Comparison of ENCODE assay signal across 27 cellular contexts in genomic region chr1:153662269-153662668, GRCh38. TPM values are rescaled to one million over a fixed set of nuclear protein-coding genes. Genes with fewer than 3 reads are reported as not detected.
DNase-seq lines count a peak whose midpoint lies in the region; ATAC-seq and TF ChIP-seq lines count a peak whose summit lies in the region.
"Had no signal": no experiment of that assay in that cellular context is flagged by ENCODE, and none has a peak within 500 bp of the region (broad histone marks: within the 10 kb centered on the region; RNA-seq: fewer than 3 reads in every experiment).

No MANE protein-coding gene starts in this region.

- no peak for ATAC-seq in activated CD8-positive, alpha-beta memory T cell treated with anti-CD3 and anti-CD28 coated beads, Interleukin-2, amount 10 ng/mL, durations not matched to agents 7 days and 5 days
- no peak for ATAC-seq in HCT116
- ATAC-seq in psoas muscle = no peak
- no peak for ATAC-seq in sciatic nerve
- ATAC-seq in HG03025 (IDR thresholded peaks at IDR 0.05; ENCODE audit: low FRiP score, unreplicated experiment) = no peak
- ATAC-seq: A549, left ventricle myocardium superior, WTC11 had no signal

- H2AFZ ChIP-seq in HCT116 (ENCODE audit: low read depth, low read length, poor library complexity, severe bottlenecking) = no peak overlapping the region
- H2AFZ ChIP-seq: hepatocyte had no signal

- peaks cover 10 to 22% of the 10 kb centered on the region in 2 experiments; a peak in 3 of 4 replicates for H3K4me1 ChIP-seq in HCT116 (ENCODE audit: control insufficient read depth in 1 of 2, insufficient read depth in 2 of 2, low read length in 2 of 2)
- peaks cover 9% of the 10 kb centered on the region for H3K4me1 ChIP-seq in psoas muscle

- no peak for TF ChIP-seq POLR2A in HCT116 (IDR thresholded peaks at IDR 0.05; ENCODE audit: borderline replicate concordance, extremely low read depth, insufficient read depth, insufficient read length)

- POLR2A ChIA-PET in HCT116 (lab: Charles Lee) = interaction anchor here (0.9 to 3.0 kb wide), 2 partner anchors 9 to 28 kb away, joined by 3 to 8 read pairs; partner anchors contain the start of gene CHTOP

- CTCF ChIA-PET in activated CD8-positive, alpha-beta memory T cell treated with anti-CD3 and anti-CD28 coated beads, Interleukin-2, amount 10 ng/mL, durations not matched to agents 7 days and 5 days (lab: Charles Lee) = no interaction called here
- CTCF ChIA-PET in HCT116 (lab: Charles Lee) = no interaction called here

- H3K9me3 Mint-ChIP-seq in activated CD8-positive, alpha-beta memory T cell treated with anti-CD3 and anti-CD28 coated beads, Interleukin-2, amount 10 ng/mL, durations not matched to agents 7 days and 5 days (ENCODE audit: low read depth) = no peaks in the 10 kb centered on the region
- no peaks in the 10 kb centered on the region for H3K9me3 Mint-ChIP-seq in brain
- H3K9me3 Mint-ChIP-seq: activated T-helper 1 cell treated with anti-CD3 and anti-CD28 coated beads, Interleukin-12 subunit alpha, Interleukin-12 subunit beta, Interleukin-2, Interleukin-4 antibody, amounts not matched to agents 30 ng/mL and 10 ng/mL and 1 ng/mL, durations not matched to agents 14 hours and 24 hours and 36 hours; WTC11 had no signal

- TF ChIP-seq CTCF in HCT116 (IDR thresholded peaks at IDR 0.05 in 2 of 3, conservative IDR thresholded peaks at IDR 0.05 in 1 of 3; ENCODE audit: borderline replicate concordance in 1 of 3, insufficient read depth in 1 of 3, low read depth in 2 of 3, low read length in 2 of 3) = no peak
- no peak for TF ChIP-seq CTCF in brain (conservative IDR thresholded peaks at IDR 0.05)
- TF ChIP-seq CTCF in psoas muscle (IDR thresholded peaks at IDR 0.05) = no peak

- no peaks in the 10 kb centered on the region for H3K27me3 Mint-ChIP-seq in activated CD8-positive, alpha-beta memory T cell treated with anti-CD3 and anti-CD28 coated beads, Interleukin-2, amount 10 ng/mL, durations not matched to agents 7 days and 5 days
- peaks cover 5% of the 10 kb centered on the region for H3K27me3 Mint-ChIP-seq in brain

- intact Hi-C loops in HCT116 (cut with micrococcal nuclease) = no loop called here
- intact Hi-C loops in psoas muscle (cut with DNase I) = no loop called here
- intact Hi-C loops in sciatic nerve (cut with DNase I) = no loop called here

- H3K27ac ChIP-seq in HCT116 (ENCODE audit: low read depth, low read length) (no peak overlapping the region), psoas muscle (peak overlapping the region; percentile 17)
- H3K27ac ChIP-seq: A549, cardiac muscle cell, hepatocyte, Peyer's patch had no signal

- no peaks in the 10 kb centered on the region for H3K9me3 ChIP-seq in HCT116 (ENCODE audit: control insufficient read depth in 1 of 2, insufficient read depth in 1 of 2, low read depth in 1 of 2, low read length in 2 of 2)
- no peaks in the 10 kb centered on the region for H3K9me3 ChIP-seq in psoas muscle
- H3K9me3 ChIP-seq: A549; adrenal gland; BLaER1 treated with 17β-estradiol and CSF1 and Interleukin-3, amounts not matched to agents 10 nM and 100 nM; Peyer's patch had no signal

- BruUV-seq in HCT116 (replicated peaks; lab: Mats Ljungman, UMichigan) = TSS peak; percentile 31

- 33 to 56% (median 46%) methylated on average over 2 of the region's 2 CpGs for WGBS in psoas muscle, 3 donors

- H3K27ac Mint-ChIP-seq in activated CD8-positive, alpha-beta memory T cell treated with anti-CD3 and anti-CD28 coated beads, Interleukin-2, amount 10 ng/mL, durations not matched to agents 7 days and 5 days = peak overlapping the region; percentile 58
- H3K27ac Mint-ChIP-seq in brain = peak overlapping the region in 3 of 5 experiments; percentile 25 to 62 (median 28)
- H3K27ac Mint-ChIP-seq: activated T-helper 1 cell treated with anti-CD3 and anti-CD28 coated beads, Interleukin-12 subunit alpha, Interleukin-12 subunit beta, Interleukin-2, Interleukin-4 antibody, amounts not matched to agents 30 ng/mL and 10 ng/mL and 1 ng/mL, durations not matched to agents 14 hours and 24 hours and 36 hours had no signal

- RAD21 ChIA-PET in HCT116 (lab: Charles Lee; ENCODE audit: low non-redundant PET in 1 of 2, low total read pairs in 2 of 2, uncharacterized antibody in 2 of 2, unreplicated experiment in 2 of 2) = no interaction called here

- no peak for TF ChIP-seq RAD21 in HCT116 (IDR thresholded peaks at IDR 0.05; ENCODE audit: low read depth)

- peaks cover 48% of the 10 kb centered on the region for H3K36me3 Mint-ChIP-seq in activated CD8-positive, alpha-beta memory T cell treated with anti-CD3 and anti-CD28 coated beads, Interleukin-2, amount 10 ng/mL, durations not matched to agents 7 days and 5 days
- H3K36me3 Mint-ChIP-seq in brain = peaks cover 28% of the 10 kb centered on the region

- H3K4me2 ChIP-seq in HCT116 (ENCODE audit: low read length) = no peak overlapping the region
- H3K4me2 ChIP-seq: A549; BLaER1 treated with 17β-estradiol and CSF1 and Interleukin-3, amounts not matched to agents 10 nM and 100 nM; hepatocyte had no signal

- H3K4me1 Mint-ChIP-seq in activated CD8-positive, alpha-beta memory T cell treated with anti-CD3 and anti-CD28 coated beads, Interleukin-2, amount 10 ng/mL, durations not matched to agents 7 days and 5 days = peaks cover 16% of the 10 kb centered on the region
- H3K4me1 Mint-ChIP-seq in brain = peaks cover 26% of the 10 kb centered on the region

- no peaks in the 10 kb centered on the region; the same call in 1 of the 2 replicates for H4K20me1 ChIP-seq in HCT116 (ENCODE audit: insufficient read depth)

- DNase-seq in activated CD8-positive, alpha-beta memory T cell treated with anti-CD3 and anti-CD28 coated beads, Interleukin-2, amount 10 ng/mL, durations not matched to agents 7 days and 5 days = no peak
- DNase-seq in activated CD8-positive, alpha-beta memory T cell treated with anti-CD3 and anti-CD28 coated beads for 24 hours = no peak
- DNase-seq in HCT116 (ENCODE audit: low read depth, low spot score) = no peak
- no peak for DNase-seq in psoas muscle
- no peak for DNase-seq in sciatic nerve (ENCODE audit: low spot score)
- DNase-seq in cortex of kidney (lab: John Stamatoyannopoulos, UW) = no peak
- DNase-seq: adrenal gland; erythroblast; foreskin melanocyte; KBM-7; left ventricle myocardium superior; MV-4-11; NCI-H187; NCI-H226; retina; stimulated activated CD4-positive, alpha-beta T cell treated with anti-CD3 and anti-CD28 coated beads, Interleukin-12 subunit alpha, Interleukin-12 subunit beta, amount 100 ng/mL, for 4 hours had no signal

- H3K79me2 ChIP-seq in HCT116 (ENCODE audit: insufficient read depth, low read length) = peaks cover 43% of the 10 kb centered on the region

- no peaks in the 10 kb centered on the region for H3K9me2 ChIP-seq in HCT116 (ENCODE audit: insufficient read depth)

- H3K9ac ChIP-seq in HCT116 (ENCODE audit: low read length) = no peak overlapping the region

- H3K4me3 Mint-ChIP-seq in activated CD8-positive, alpha-beta memory T cell treated with anti-CD3 and anti-CD28 coated beads, Interleukin-2, amount 10 ng/mL, durations not matched to agents 7 days and 5 days = no peak overlapping the region
- peak overlapping the region in 1 of 5 experiments; percentile 52 for H3K4me3 Mint-ChIP-seq in brain
- H3K4me3 Mint-ChIP-seq: activated T-helper 1 cell treated with anti-CD3 and anti-CD28 coated beads, Interleukin-12 subunit alpha, Interleukin-12 subunit beta, Interleukin-2, Interleukin-4 antibody, amounts not matched to agents 30 ng/mL and 10 ng/mL and 1 ng/mL, durations not matched to agents 14 hours and 24 hours and 36 hours; WTC11 had no signal

- H3K4me3 ChIP-seq in HCT116 (replicated peaks in 1 of 2; ENCODE audit: low read depth in 1 of 2, low read length in 2 of 2) (no peak overlapping the region), psoas muscle (no peak overlapping the region)
- H3K4me3 ChIP-seq: A549; adrenal gland; BLaER1 treated with 17β-estradiol and CSF1 and Interleukin-3, amounts not matched to agents 10 nM and 100 nM; cardiac muscle cell; hepatocyte; Peyer's patch had no signal

- H3K36me3 ChIP-seq in HCT116 (ENCODE audit: control insufficient read depth in 1 of 2, insufficient read depth in 2 of 2, low read length in 2 of 2) (peaks cover 57 to 64% of the 10 kb centered on the region in 2 experiments), psoas muscle (ENCODE audit: insufficient read depth in 1 of 2, low read depth in 1 of 2) (peaks cover 35 to 80% of the 10 kb centered on the region in 2 donors)

- H3K27me3 ChIP-seq in HCT116 (ENCODE audit: insufficient read depth, low read length) (no peaks in the 10 kb centered on the region), psoas muscle (ENCODE audit: insufficient read depth in 3 of 3, low read length in 2 of 3) (no peaks in the 10 kb centered on the region)
- H3K27me3 ChIP-seq: adrenal gland; BLaER1 treated with 17β-estradiol and CSF1 and Interleukin-3, amounts not matched to agents 10 nM and 100 nM; cardiac muscle cell; hepatocyte; Peyer's patch had no signal

RNA-seq across cellular contexts. Expression of gene SNAPIN, which starts 3.8 kb away (rescaled TPM):
- 10 to 100 TPM; 30.7 to 34.2 TPM for total RNA-seq in activated CD8-positive, alpha-beta memory T cell treated with anti-CD3 and anti-CD28 coated beads, Interleukin-2, amount 10 ng/mL, durations not matched to agents 7 days and 5 days
- total RNA-seq in HCT116 (2021; ENCODE audit: unreplicated experiment) = 39.1 TPM
- polyA plus RNA-seq in HCT116 (2012) = 25.9 and 36.2 TPM in 2 replicates
- 72.3 TPM for polyA plus RNA-seq in brain (ENCODE audit: insufficient read depth, low read depth, low replicate concordance)
- 10 to 100 TPM; 53.9 to 72.0 (median 58.5) TPM for total RNA-seq in psoas muscle
- polyA plus RNA-seq in psoas muscle = 100 to 1,000 TPM in 1 of 3 donors, 10 to 100 TPM in 2; 51.7 to 102 (median 60.4) TPM
- 30.2 TPM for total RNA-seq in sciatic nerve

RNA-seq across cellular contexts. Expression of gene ILF2, which starts 8.5 kb away (rescaled TPM):
- total RNA-seq in activated CD8-positive, alpha-beta memory T cell treated with anti-CD3 and anti-CD28 coated beads, Interleukin-2, amount 10 ng/mL, durations not matched to agents 7 days and 5 days = 100 to 1,000 TPM; 193 to 260 TPM
- total RNA-seq in HCT116 (2021; ENCODE audit: unreplicated experiment) (335 TPM), psoas muscle (100 to 1,000 TPM in 1 of 4 donors, 10 to 100 TPM in 3; 71.7 to 102 (median 98.2) TPM), sciatic nerve (73.5 TPM)
- polyA plus RNA-seq in HCT116 (2012) = 267 and 324 TPM in 2 replicates
- polyA plus RNA-seq in brain (ENCODE audit: insufficient read depth, low read depth, low replicate concordance) (373 TPM), psoas muscle (100 to 1,000 TPM in 2 of 3 donors, 10 to 100 TPM in 1; 82.4 to 158 (median 142) TPM)

RNA-seq across cellular contexts. Expression of gene NPR1, which starts 16.2 kb away (rescaled TPM):
- total RNA-seq in activated CD8-positive, alpha-beta memory T cell treated with anti-CD3 and anti-CD28 coated beads, Interleukin-2, amount 10 ng/mL, durations not matched to agents 7 days and 5 days = under 1 TPM in 1 of 2 experiments, not detected in 1; 0.05 TPM
- total RNA-seq in HCT116 (2021; ENCODE audit: unreplicated experiment) = 0.07 TPM
- polyA plus RNA-seq in HCT116 (2012) = 0.01 TPM in 1 of 2 replicates, not detected in the other
- polyA plus RNA-seq in brain (ENCODE audit: insufficient read depth, low read depth, low replicate concordance) = 1.8 TPM
- total RNA-seq in psoas muscle = 10 to 100 TPM in 2 of 4 donors, 1 to 10 TPM in 2; 7.0 to 11.1 (median 8.7) TPM
- polyA plus RNA-seq in psoas muscle = 10 to 100 TPM in 1 of 3 donors, 1 to 10 TPM in 2; 4.5 to 10.4 (median 8.5) TPM
- total RNA-seq in sciatic nerve = 34.1 TPM
- total RNA-seq: activated CD8-positive, alpha-beta memory T cell treated with anti-CD3 and anti-CD28 coated beads for 36 hours had no signal

RNA-seq across cellular contexts. Expression of gene CHTOP, which starts 28.4 kb away (rescaled TPM):
- total RNA-seq in activated CD8-positive, alpha-beta memory T cell treated with anti-CD3 and anti-CD28 coated beads, Interleukin-2, amount 10 ng/mL, durations not matched to agents 7 days and 5 days = 10 to 100 TPM; 83.8 to 89.1 TPM
- total RNA-seq in HCT116 (2021; ENCODE audit: unreplicated experiment) = 110 TPM
- polyA plus RNA-seq in HCT116 (2012) = 86.3 and 88.6 TPM in 2 replicates
- 85.1 TPM for polyA plus RNA-seq in brain (ENCODE audit: insufficient read depth, low read depth, low replicate concordance)
- total RNA-seq in psoas muscle = 10 to 100 TPM; 71.1 to 87.7 (median 80.2) TPM
- 100 to 1,000 TPM in 2 of 3 donors, 10 to 100 TPM in 1; 88.3 to 122 (median 111) TPM for polyA plus RNA-seq in psoas muscle
- total RNA-seq in sciatic nerve = 66.3 TPM

RNA-seq across cellular contexts. Expression of gene S100A1, which starts 34.0 kb away (rescaled TPM):
- total RNA-seq in activated CD8-positive, alpha-beta memory T cell treated with anti-CD3 and anti-CD28 coated beads, Interleukin-2, amount 10 ng/mL, durations not matched to agents 7 days and 5 days = not detected
- total RNA-seq in HCT116 (2021; ENCODE audit: unreplicated experiment) = 0.30 TPM
- 1.8 and 2.1 TPM in 2 replicates for polyA plus RNA-seq in HCT116 (2012)
- 570 TPM for polyA plus RNA-seq in brain (ENCODE audit: insufficient read depth, low read depth, low replicate concordance)
- 1,000 to 10,000 TPM in 3 of 4 donors, 100 to 1,000 TPM in 1; 785 to 1,205 (median 1,028) TPM for total RNA-seq in psoas muscle
- polyA plus RNA-seq in psoas muscle = 1,000 to 10,000 TPM in 1 of 3 donors, 100 to 1,000 TPM in 2; 370 to 1,423 (median 918) TPM
- total RNA-seq in sciatic nerve = 99.7 TPM
- total RNA-seq: activated CD8-positive, alpha-beta memory T cell treated with anti-CD3 and anti-CD28 coated beads for 36 hours; activated T-helper 1 cell treated with anti-CD3 and anti-CD28 coated beads, Interleukin-12 subunit alpha, Interleukin-12 subunit beta, Interleukin-2, Interleukin-4 antibody, amounts not matched to agents 30 ng/mL and 10 ng/mL and 1 ng/mL, durations not matched to agents 14 hours and 24 hours and 36 hours; Peyer's patch; ureter had no signal
- polyA plus RNA-seq: cardiac muscle cell had no signal
